Comparison of ENCODE assay signal across 22 cellular contexts in genomic region chr11:69439651-69440464, GRCh38. TPM values are rescaled to one million over a fixed set of nuclear protein-coding genes. Genes with fewer than 3 reads are reported as not detected.
DNase-seq lines count a peak whose midpoint lies in the region; ATAC-seq, FAIRE-seq and TF ChIP-seq lines count a peak whose summit lies in the region.
"Had no signal": no experiment of that assay in that cellular context is flagged by ENCODE, and none has a peak within 500 bp of the region (broad histone marks: within the 10 kb centered on the region; RNA-seq: fewer than 3 reads in every experiment).

No MANE protein-coding gene starts in this region.

- H3K79me1 ChIP-seq in H1 (ENCODE audit: low read depth, low read length) (no peaks in the 10 kb centered on the region; the same call in 1 of the 2 replicates), mesendoderm (ENCODE audit: low read length) (no peaks in the 10 kb centered on the region)

- peak overlapping the region; percentile 85; the same call in 1 of the 2 replicates for H2AK5ac ChIP-seq in H1 (ENCODE audit: low read depth, low read length)
- peak overlapping the region; percentile 49 for H2AK5ac ChIP-seq in mesendoderm (ENCODE audit: low read length)

- H3K27me3 ChIP-seq in left ventricle myocardium inferior (ENCODE audit: low read depth) (no peaks in the 10 kb centered on the region), H1 (replicated peaks in 1 of 4; ENCODE audit: control insufficient read depth in 3 of 4, extremely low read depth in 1 of 4, insufficient read depth in 3 of 4, low read length in 3 of 4) (peaks cover 0 to 3% (median 0%) of the 10 kb centered on the region in 4 experiments; a peak in 3 of 7 replicates), mesendoderm (ENCODE audit: insufficient read depth, low read length, poor library complexity) (no peaks in the 10 kb centered on the region), tibial artery (no peaks in the 10 kb centered on the region)
- H3K27me3 ChIP-seq: BLaER1 had no signal

- FAIRE-seq in H1 (lab: Jason Lieb, UNC) (no peak), urothelium cell line (lab: Jason Lieb, UNC) (peak; percentile 9)
- FAIRE-seq: GM12891, GM18507 had no signal

- CTCF ChIA-PET in H1 (lab: Charles Lee; ENCODE audit: partially characterized antibody): interaction anchor here (0.7 to 1.8 kb wide), 2 partner anchors 17 to 204 kb away, joined by 3 to 5 read pairs; no protein-coding TSS in a partner anchor

- H3K27ac ChIP-seq in left ventricle myocardium inferior (replicated peaks): no peak overlapping the region
- no peak overlapping the region for H3K27ac ChIP-seq in H1 (ENCODE audit: low read depth, low read length)
- no peak overlapping the region for H3K27ac ChIP-seq in mesendoderm (ENCODE audit: low read depth, low read length)
- no peak overlapping the region for H3K27ac ChIP-seq in tibial artery
- H3K27ac ChIP-seq: BLaER1, KMS-11 had no signal

- DNase-seq in Right ventricle myocardium superior: peak; percentile 27
- no peak for DNase-seq in left ventricle myocardium inferior
- DNase-seq in H1 (ENCODE audit: low read depth in 1 of 2, low spot score in 2 of 2): no peak
- no peak for DNase-seq in mesendoderm
- DNase-seq in urothelium cell line (ENCODE audit: low spot score): no peak
- DNase-seq in tibial artery: no peak
- no peak for DNase-seq in NCI-H146 (lab: John Stamatoyannopoulos, UW)
- DNase-seq in iPS-NIHi11 (ENCODE audit: low spot score): no peak
- DNase-seq: 8988T; CD8-positive, alpha-beta T cell; DMS79 treated with DMSO at 0.1 percent for 48 hours; GF-D8; NCI-H1092; NCI-H1694; NCI-H2227 treated with DMSO at 0.1 percent for 48 hours; NCI-H524 had no signal

- H2AFZ ChIP-seq in H1 (ENCODE audit: low read length): no peak overlapping the region

- TF ChIP-seq CTCF in left ventricle myocardium inferior (IDR thresholded peaks at IDR 0.05; ENCODE audit: borderline replicate concordance): no peak
- TF ChIP-seq CTCF in H1 (IDR thresholded peaks at IDR 0.05; ENCODE audit: control extremely low read depth in 1 of 3, insufficient read depth in 1 of 3, low read depth in 1 of 3, low read length in 3 of 3): no peak
- TF ChIP-seq CTCF in tibial artery (IDR thresholded peaks at IDR 0.05): no peak

- H3K18ac ChIP-seq in H1 (ENCODE audit: extremely low read depth, low read length) (peak overlapping the region; percentile 84), mesendoderm (ENCODE audit: low read length) (no peak overlapping the region)

- no peak for ATAC-seq in Right ventricle myocardium superior (ENCODE audit: poor library complexity)
- ATAC-seq: CD8-positive, alpha-beta T cell had no signal

- no peak overlapping the region for H4K8ac ChIP-seq in H1 (ENCODE audit: extremely low read depth, insufficient read depth, low read length)
- no peak overlapping the region for H4K8ac ChIP-seq in mesendoderm (ENCODE audit: low read depth, low read length)

- H4K5ac ChIP-seq in H1 (ENCODE audit: insufficient read length, low read depth, low read length): no peak overlapping the region
- no peak overlapping the region for H4K5ac ChIP-seq in mesendoderm (ENCODE audit: low read length)

- no peak overlapping the region for H3K14ac ChIP-seq in H1 (ENCODE audit: insufficient read length)

- no peak overlapping the region for H3K56ac ChIP-seq in H1 (replicated peaks; ENCODE audit: insufficient read length, low read depth, low read length)
- no peak overlapping the region for H3K56ac ChIP-seq in mesendoderm (ENCODE audit: low read length)

- H3K4ac ChIP-seq in H1 (replicated peaks; ENCODE audit: insufficient read length, low read depth, low read length): no peak overlapping the region
- H3K4ac ChIP-seq in mesendoderm (ENCODE audit: low read depth, low read length): no peak overlapping the region

- no peak overlapping the region for H3K4me2 ChIP-seq in H1 (ENCODE audit: insufficient read depth in 1 of 2, low read depth in 2 of 2, low read length in 2 of 2)
- H3K4me2 ChIP-seq in mesendoderm (ENCODE audit: low read length): no peak overlapping the region
- H3K4me2 ChIP-seq: BLaER1, KMS-11 had no signal

- H3K4me1 ChIP-seq in left ventricle myocardium inferior (peaks cover 31% of the 10 kb centered on the region), H1 (replicated peaks in 1 of 4; ENCODE audit: control insufficient read depth in 3 of 4, insufficient read depth in 4 of 4, low read length in 3 of 4) (peaks cover 16 to 62% (median 52%) of the 10 kb centered on the region in 4 experiments), mesendoderm (ENCODE audit: control insufficient read depth, low read depth, low read length) (peaks cover 21% of the 10 kb centered on the region), tibial artery (peaks cover 0 to 24% (median 22%) of the 10 kb centered on the region in 4 donors)

- H2BK120ac ChIP-seq in H1 (replicated peaks; ENCODE audit: low read depth, low read length) (no peak overlapping the region), mesendoderm (ENCODE audit: low read depth, low read length) (no peak overlapping the region)

- H3K9me3 ChIP-seq in left ventricle myocardium inferior (replicated peaks) (no peaks in the 10 kb centered on the region), H1 (ENCODE audit: insufficient read depth in 2 of 2, low read depth in 1 of 2, low read length in 1 of 2) (no peaks in the 10 kb centered on the region), tibial artery (no peaks in the 10 kb centered on the region)
- H3K9me3 ChIP-seq: BLaER1, HAP-1 had no signal

- TF ChIP-seq POLR2A in H1 (IDR thresholded peaks at IDR 0.05; ENCODE audit: control extremely low read depth in 1 of 2, low read depth in 2 of 2, low read length in 2 of 2): no peak

- H3K4me3 ChIP-seq in left ventricle myocardium inferior (no peak overlapping the region), H1 (ENCODE audit: extremely low read depth in 1 of 4, insufficient read depth in 2 of 4, low read depth in 3 of 4, low read length in 4 of 4) (no peak overlapping the region), mesendoderm (ENCODE audit: low read length) (no peak overlapping the region), tibial artery (no peak overlapping the region)
- H3K4me3 ChIP-seq: BLaER1, HAP-1 had no signal

- POLR2A ChIA-PET in H1 (lab: Charles Lee; ENCODE audit: partially characterized antibody): interaction anchor here (1.1 to 1.7 kb wide), 2 partner anchors 200 to 203 kb away, joined by 3 to 6 read pairs; no protein-coding TSS in a partner anchor

- H3K36me3 ChIP-seq in left ventricle myocardium inferior (no peaks in the 10 kb centered on the region), H1 (ENCODE audit: control insufficient read depth in 2 of 4, insufficient read depth in 4 of 4, low read length in 3 of 4) (no peaks in the 10 kb centered on the region), mesendoderm (ENCODE audit: control insufficient read depth, insufficient read depth, low read length) (no peaks in the 10 kb centered on the region), tibial artery (no peaks in the 10 kb centered on the region)
- H3K36me3 ChIP-seq: BLaER1, HAP-1 had no signal

- H3K23me2 ChIP-seq in H1 (ENCODE audit: low read depth, low read length): no peaks in the 10 kb centered on the region

- H3K9ac ChIP-seq in H1 (replicated peaks in 1 of 4; ENCODE audit: extremely low read depth in 1 of 4, low read depth in 3 of 4, low read length in 3 of 4): no peak overlapping the region
- H3K9ac ChIP-seq in mesendoderm (ENCODE audit: low read length): no peak overlapping the region
- H3K9ac ChIP-seq: BLaER1, KMS-11 had no signal

- peak overlapping the region; percentile 90; the same call in 1 of the 2 replicates for H2BK5ac ChIP-seq in H1 (ENCODE audit: low read depth, low read length)
- no peak overlapping the region for H2BK5ac ChIP-seq in mesendoderm (ENCODE audit: low read length)

- 91% methylated on average over 13 of the region's 13 CpGs; no CpG with 5 or more reads in 1 of the 2 experiments for WGBS in H1 (ENCODE audit: extremely low coverage in 1 of 2, insufficient coverage in 1 of 2, insufficient read length in 1 of 2, insufficient replicate concordance in 2 of 2, low coverage in 1 of 2, low lambda C conversion rate in 2 of 2, missing lambda C conversion rate in 1 of 2), 2 experiments
- no CpG with 5 or more reads among the region's 13 CpGs for WGBS in mesendoderm (ENCODE audit: extremely low coverage, insufficient coverage, low lambda C conversion rate)

- H4K20me1 ChIP-seq in H1 (replicated peaks in 1 of 2; ENCODE audit: control insufficient read depth in 1 of 2, insufficient read depth in 2 of 2, low read length in 2 of 2): no peaks in the 10 kb centered on the region
- H4K20me1 ChIP-seq: BLaER1 had no signal

- TF ChIP-seq RAD21 in H1 (IDR thresholded peaks at IDR 0.05 in 1 of 2, conservative IDR thresholded peaks at IDR 0.05 in 1 of 2; ENCODE audit: low read depth in 2 of 2, low read length in 2 of 2): no peak

- peak overlapping the region; percentile 52; the same call in 1 of the 2 replicates for H2BK12ac ChIP-seq in H1 (ENCODE audit: low read depth, low read length)

- intact Hi-C loops in Right ventricle myocardium superior (cut with DNase I) (loop anchor here (10.0 kb wide), 2 partner anchors 145 to 195 kb away; partner anchors contain the start of gene MYEOV), left ventricle myocardium inferior (cut with micrococcal nuclease) (loop anchor here (10.0 kb wide), 1 partner anchor 145 kb away; the partner anchor contains the start of gene MYEOV), tibial artery (cut with DNase I; ENCODE audit: low total_unique reads) (no loop called here)

- H2BK15ac ChIP-seq in H1 (ENCODE audit: low read length): peak overlapping the region; percentile 92; the same call in 1 of the 2 replicates
- H2BK15ac ChIP-seq in mesendoderm (replicated peaks; ENCODE audit: low read depth): no peak overlapping the region

- H3K79me2 ChIP-seq in H1 (ENCODE audit: control insufficient read depth in 1 of 2, insufficient read depth in 2 of 2, low read length in 2 of 2): no peaks in the 10 kb centered on the region
- no peaks in the 10 kb centered on the region for H3K79me2 ChIP-seq in mesendoderm (ENCODE audit: control insufficient read depth, insufficient read depth, low read length)

- no peak for TF ChIP-seq EP300 in H1 (IDR thresholded peaks at IDR 0.05; ENCODE audit: borderline replicate concordance in 1 of 2, low read depth in 2 of 2, low read length in 2 of 2)

- H2BK20ac ChIP-seq in H1 (ENCODE audit: low read length): peak overlapping the region; percentile 90; the same call in 1 of the 2 replicates

- no peak overlapping the region for H3K23ac ChIP-seq in H1 (ENCODE audit: insufficient read length)
- H3K23ac ChIP-seq in mesendoderm (ENCODE audit: low read length): no peak overlapping the region

- H4K91ac ChIP-seq in H1 (replicated peaks; ENCODE audit: insufficient read length, low read length): no peak overlapping the region

RNA-seq across cellular contexts. Expression of gene LINC01488, which starts 41.6 kb away (rescaled TPM):
- total RNA-seq in Right ventricle myocardium superior (0.22 TPM), left ventricle myocardium inferior (0.38 TPM)
- not detected in 2 replicates for total RNA-seq in H1 (2021; fragmentation: NEBNext Ultra II Directional; extraction: Animal tissue kit (Norgen Biotek cat#: 25700))
- 0.03 TPM in 1 of 2 replicates, not detected in the other for polyA plus RNA-seq in H1 (2011; rRNA removed)
- polyA plus RNA-seq in H1 (2011; cell fraction: cytosol; rRNA removed): not detected
- not detected for polyA plus RNA-seq in H1 (2011; cell fraction: nucleus; rRNA removed)
- not detected in 4 replicates for polyA plus RNA-seq in H1 (2012, experiment 1 of 2)
- not detected for polyA plus RNA-seq in H1 (2012, experiment 2 of 2)
- polyA plus RNA-seq in H1 (2013, experiment 1 of 2): not detected
- not detected for polyA plus RNA-seq in H1 (2013, experiment 2 of 2)
- not detected in 2 replicates for polyA minus RNA-seq in H1 (2011; rRNA and poly(A)+ RNA removed)
- polyA minus RNA-seq in H1 (2011; cell fraction: cytosol; rRNA and poly(A)+ RNA removed): not detected
- polyA minus RNA-seq in H1 (2011; cell fraction: nucleus; rRNA and poly(A)+ RNA removed): not detected
- not detected for polyA plus RNA-seq in mesendoderm (2013, experiment 1 of 2)
- polyA plus RNA-seq in mesendoderm (2013, experiment 2 of 2): not detected
- total RNA-seq: CD8-positive, alpha-beta T cell; MCF 10A had no signal
